In the genomic region with DNA sequence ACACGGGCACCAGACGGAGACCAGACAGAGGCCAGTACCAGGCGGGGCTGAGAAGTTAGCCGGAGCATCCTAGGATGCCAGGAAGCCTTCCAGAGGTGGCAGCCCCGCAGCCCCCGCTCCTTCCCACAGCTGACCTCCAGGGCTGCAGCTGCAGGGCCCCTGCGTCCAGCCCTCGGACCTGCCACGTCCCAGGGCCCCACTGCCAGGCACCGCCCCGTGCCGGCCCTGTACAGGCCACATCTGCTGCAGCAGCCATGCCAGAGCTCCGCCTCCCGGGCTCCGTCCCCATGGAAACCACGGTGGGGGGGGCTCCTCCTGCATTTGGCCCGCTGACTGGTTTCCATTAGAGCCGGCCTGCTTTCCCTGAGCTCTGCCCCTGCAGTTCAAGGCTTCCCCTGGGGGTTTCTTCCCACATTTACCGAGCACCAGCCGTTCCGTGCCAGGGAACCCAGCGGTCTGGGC, we compare ENCODE assay signal across 9 cellular contexts.
A peak's percentile ranks its signal among the peaks of the same experiment; 100 is the strongest.
DNase-seq lines count a peak whose midpoint lies in the region; ATAC-seq and TF ChIP-seq lines count a peak whose summit lies in the region.
"Had no signal": no experiment of that assay in that cellular context is flagged by ENCODE, and none has a peak within 500 bp of the region (broad histone marks: within the 10 kb centered on the region; RNA-seq: fewer than 3 reads in every experiment).

No MANE protein-coding gene starts in this region.

- H3K9me3 ChIP-seq in lower lobe of right lung (no peaks in the 10 kb centered on the region), uterus (no peaks in the 10 kb centered on the region)

- H3K27ac ChIP-seq in 22Rv1 (peak overlapping the region; percentile 100), lower lobe of right lung (peak overlapping the region; percentile 98), uterus (peak overlapping the region; percentile 99 to 100)

- no peaks in the 10 kb centered on the region for H3K27me3 Mint-ChIP-seq in activated T-helper 2 cell treated with anti-CD3 and anti-CD28 coated beads, Interferon-gamma antibody, Interleukin-2, Interleukin-4, amounts not matched to agents 10 μg/mL and 5 μg/mL and 100 μg/mL, durations not matched to agents 14 hours and 24 hours and 36 hours (ENCODE audit: low read depth)
- H3K27me3 Mint-ChIP-seq in natural killer cell (ENCODE audit: low read depth in 2 of 2) = no peaks in the 10 kb centered on the region

- TF ChIP-seq CTCF in 22Rv1 (IDR thresholded peaks at IDR 0.05) = no peak
- no peak for TF ChIP-seq CTCF in choroid plexus epithelial cell (conservative IDR thresholded peaks at IDR 0.05; ENCODE audit: low read depth, low read length)
- no peak for TF ChIP-seq CTCF in lower lobe of right lung (IDR thresholded peaks at IDR 0.05)
- peak in 1 of 4 experiments; percentile 21 for TF ChIP-seq CTCF in uterus (IDR thresholded peaks at IDR 0.05)
- no peak for TF ChIP-seq CTCF in natural killer cell (IDR thresholded peaks at IDR 0.05)

- ATAC-seq in lower lobe of right lung = peak; percentile 54 to 64
- ATAC-seq in natural killer cell = no peak

- H3K4me3 Mint-ChIP-seq in activated T-helper 2 cell treated with anti-CD3 and anti-CD28 coated beads, Interferon-gamma antibody, Interleukin-2, Interleukin-4, amounts not matched to agents 10 μg/mL and 5 μg/mL and 100 μg/mL, durations not matched to agents 14 hours and 24 hours and 36 hours (ENCODE audit: low read depth) = no peak overlapping the region
- no peak overlapping the region for H3K4me3 Mint-ChIP-seq in natural killer cell
- H3K4me3 Mint-ChIP-seq: T-helper 1 cell treated with Interleukin-12 subunit alpha and Interleukin-12 subunit beta and Interleukin-4 antibody, amounts not matched to agents 30 μg/mL and 1 μg/mL, for 36 hours had no signal

- TF ChIP-seq POLR2A in uterus (IDR thresholded peaks at IDR 0.05) = peak; percentile 31 to 55

- peaks cover 100% of the 10 kb centered on the region for H3K4me1 ChIP-seq in lower lobe of right lung
- peaks cover 34 to 75% of the 10 kb centered on the region in 2 donors for H3K4me1 ChIP-seq in uterus

- peak overlapping the region; percentile 22 for H3K4me3 ChIP-seq in choroid plexus epithelial cell (ENCODE audit: low read depth, low read length)
- peak overlapping the region; percentile 37 for H3K4me3 ChIP-seq in lower lobe of right lung
- H3K4me3 ChIP-seq in uterus = peak overlapping the region in 1 of 2 donors; percentile 88

- DNase-seq in NCI-H1436 treated with DMSO at 0.1 percent for 48 hours (lab: John Stamatoyannopoulos, UW) (peak; percentile 41), choroid plexus epithelial cell (ENCODE audit: low read depth) (peak; percentile 94), lower lobe of right lung (peak; percentile 80), uterus (peak; percentile 94 to 95), natural killer cell (no peak)
- DNase-seq in activated CD8-positive, alpha-beta memory T cell treated with anti-CD3 and anti-CD28 coated beads, Interleukin-2, amount 50 U/mL, for 48 hours = no peak
- DNase-seq in activated T-helper 2 cell treated with anti-CD3 and anti-CD28 coated beads, Interferon-gamma antibody, Interleukin-2, Interleukin-4, amounts not matched to agents 10 μg/mL and 5 μg/mL and 100 μg/mL, durations not matched to agents 14 hours and 24 hours and 36 hours (ENCODE audit: low spot score) = no peak

- no peaks in the 10 kb centered on the region for H3K27me3 ChIP-seq in lower lobe of right lung (ENCODE audit: low read depth)
- H3K27me3 ChIP-seq in uterus = no peaks in the 10 kb centered on the region

- no peaks in the 10 kb centered on the region for H3K9me3 Mint-ChIP-seq in activated T-helper 2 cell treated with anti-CD3 and anti-CD28 coated beads, Interferon-gamma antibody, Interleukin-2, Interleukin-4, amounts not matched to agents 10 μg/mL and 5 μg/mL and 100 μg/mL, durations not matched to agents 14 hours and 24 hours and 36 hours
- no peaks in the 10 kb centered on the region for H3K9me3 Mint-ChIP-seq in natural killer cell
- H3K9me3 Mint-ChIP-seq: T-helper 1 cell treated with Interleukin-12 subunit alpha and Interleukin-12 subunit beta and Interleukin-4 antibody, amounts not matched to agents 30 μg/mL and 1 μg/mL, for 36 hours had no signal

- H3K4me1 Mint-ChIP-seq in activated T-helper 2 cell treated with anti-CD3 and anti-CD28 coated beads, Interferon-gamma antibody, Interleukin-2, Interleukin-4, amounts not matched to agents 10 μg/mL and 5 μg/mL and 100 μg/mL, durations not matched to agents 14 hours and 24 hours and 36 hours (ENCODE audit: low read depth) = no peaks in the 10 kb centered on the region
- peaks cover 0 to 14% of the 10 kb centered on the region in 2 donors for H3K4me1 Mint-ChIP-seq in natural killer cell

- no peaks in the 10 kb centered on the region for H3K36me3 Mint-ChIP-seq in activated T-helper 2 cell treated with anti-CD3 and anti-CD28 coated beads, Interferon-gamma antibody, Interleukin-2, Interleukin-4, amounts not matched to agents 10 μg/mL and 5 μg/mL and 100 μg/mL, durations not matched to agents 14 hours and 24 hours and 36 hours (ENCODE audit: low read depth)
- no peaks in the 10 kb centered on the region for H3K36me3 Mint-ChIP-seq in natural killer cell

- H3K27ac Mint-ChIP-seq in activated T-helper 2 cell treated with anti-CD3 and anti-CD28 coated beads, Interferon-gamma antibody, Interleukin-2, Interleukin-4, amounts not matched to agents 10 μg/mL and 5 μg/mL and 100 μg/mL, durations not matched to agents 14 hours and 24 hours and 36 hours = no peak overlapping the region
- no peak overlapping the region for H3K27ac Mint-ChIP-seq in natural killer cell
- H3K27ac Mint-ChIP-seq: T-helper 1 cell treated with Interleukin-12 subunit alpha and Interleukin-12 subunit beta and Interleukin-4 antibody, amounts not matched to agents 30 μg/mL and 1 μg/mL, for 36 hours had no signal

- intact Hi-C loops in lower lobe of right lung (cut with DNase I) (no loop called here), uterus (cut with DNase I; ENCODE audit: low total_unique reads) (no loop called here), natural killer cell (cut with micrococcal nuclease) (no loop called here)
- intact Hi-C loops in activated T-helper 2 cell treated with anti-CD3 and anti-CD28 coated beads, Interferon-gamma antibody, Interleukin-2, Interleukin-4, amounts not matched to agents 10 μg/mL and 5 μg/mL and 100 μg/mL, durations not matched to agents 14 hours and 24 hours and 36 hours (cut with micrococcal nuclease) = no loop called here

- H3K36me3 ChIP-seq in lower lobe of right lung (peaks cover 80% of the 10 kb centered on the region), uterus (no peaks in the 10 kb centered on the region)

Comparison
In these comparisons a context has a peak if more than half of its experiments do, and no peak if none do; other contexts are left out.
1. DNase-seq: peak in NCI-H1436 treated with DMSO at 0.1 percent for 48 hours (single experiment), choroid plexus epithelial cell (single experiment), lower lobe of right lung (single experiment) and uterus (2 of 2); none in activated CD8-positive, alpha-beta memory T cell treated with anti-CD3 and anti-CD28 coated beads, Interleukin-2, amount 50 U/mL, for 48 hours (single experiment), activated T-helper 2 cell treated with anti-CD3 and anti-CD28 coated beads, Interferon-gamma antibody, Interleukin-2, Interleukin-4, amounts not matched to agents 10 μg/mL and 5 μg/mL and 100 μg/mL, durations not matched to agents 14 hours and 24 hours and 36 hours (single experiment) and natural killer cell (single experiment).
2. ATAC-seq: peak in lower lobe of right lung (2 of 2); none in natural killer cell (0 of 3).
3. Peak in every context shown above with its lines, with median percentiles within 50 percentile points of each other: H3K27ac ChIP-seq.